Comparison of ENCODE assay signal across 18 cellular contexts in the genomic region with DNA sequence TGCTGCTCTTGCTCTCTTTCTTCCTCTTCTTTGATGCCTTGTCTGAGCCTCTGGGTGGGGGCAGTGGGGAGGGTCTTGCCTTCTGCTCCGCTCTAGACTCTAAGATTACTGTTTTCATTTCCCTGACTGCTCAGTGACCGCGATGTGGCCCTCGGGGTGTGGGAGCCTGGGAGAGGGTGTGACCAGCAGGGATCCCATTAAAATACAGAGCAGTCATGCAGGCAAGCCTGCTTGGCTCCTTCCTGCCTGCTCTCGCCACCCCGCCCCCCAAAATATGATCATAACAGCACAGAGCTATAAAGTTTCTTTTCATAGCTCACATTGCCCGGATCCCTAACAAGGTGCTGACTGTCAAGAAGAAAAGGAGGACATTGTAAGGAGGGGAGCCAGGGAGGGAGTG.
"Had no signal": no experiment of that assay in that cellular context is flagged by ENCODE, and none has a peak within 500 bp of the region (broad histone marks: within the 10 kb centered on the region; RNA-seq: fewer than 3 reads in every experiment).

No MANE protein-coding gene starts in this region.

- H3K4me3 ChIP-seq: colonic mucosa, esophagus squamous epithelium, psoas muscle, skin epidermis, testis, tibial nerve had no signal

- H3K27ac ChIP-seq: colonic mucosa, esophagus squamous epithelium, psoas muscle, skin epidermis, testis, tibial nerve had no signal

- H3K36me3 ChIP-seq: colonic mucosa, esophagus squamous epithelium, tibial nerve had no signal

- ATAC-seq: left cardiac atrium; naive thymus-derived CD4-positive, alpha-beta T cell; psoas muscle; sciatic nerve; stimulated activated naive B cell treated with anti-CD40 and anti-IgM and Interleukin-4, amounts not matched to agents 10 μg/mL and 1 μg/mL and 100 μg/mL, for 72 hours; stimulated activated naive CD8-positive, alpha-beta T cell treated with anti-CD3 and anti-CD28 coated beads, Interleukin-15, amount 100 ng/mL, for 72 hours had no signal

- H3K4me1 ChIP-seq: colonic mucosa, esophagus squamous epithelium, psoas muscle, testis, tibial nerve had no signal

- H3K27me3 ChIP-seq: colonic mucosa, esophagus squamous epithelium, testis, tibial nerve had no signal

- DNase-seq: colonic mucosa; dermis blood vessel endothelial cell; esophagus squamous epithelium; foreskin fibroblast; kidney; left cardiac atrium; mesendoderm; naive thymus-derived CD4-positive, alpha-beta T cell; nephron progenitor cell; psoas muscle; stimulated activated CD4-positive, alpha-beta T cell treated with anti-CD3 and anti-CD28 coated beads, Interleukin-2, amount 100 ng/mL, for 24 hours; stimulated activated CD4-positive, alpha-beta T cell treated with anti-CD3 and anti-CD28 coated beads, Interleukin-4, amount 100 ng/mL, for 4 hours; stimulated activated naive B cell treated with anti-CD40 and anti-IgM and Interleukin-4, amounts not matched to agents 10 μg/mL and 1 μg/mL and 100 μg/mL, for 72 hours; stimulated activated naive CD8-positive, alpha-beta T cell treated with anti-CD3 and anti-CD28 coated beads, Interleukin-15, amount 100 ng/mL, for 72 hours; testis had no signal

- H3K4me1 Mint-ChIP-seq: naive thymus-derived CD4-positive, alpha-beta T cell; stimulated activated naive B cell treated with anti-CD40 and anti-IgM and Interleukin-4, amounts not matched to agents 10 μg/mL and 1 μg/mL and 100 μg/mL, for 72 hours; stimulated activated naive CD8-positive, alpha-beta T cell treated with anti-CD3 and anti-CD28 coated beads, Interleukin-15, amount 100 ng/mL, for 72 hours had no signal

- H3K4me3 Mint-ChIP-seq: naive thymus-derived CD4-positive, alpha-beta T cell; nephron progenitor cell; stimulated activated naive B cell treated with anti-CD40 and anti-IgM and Interleukin-4, amounts not matched to agents 10 μg/mL and 1 μg/mL and 100 μg/mL, for 72 hours; stimulated activated naive CD8-positive, alpha-beta T cell treated with anti-CD3 and anti-CD28 coated beads, Interleukin-15, amount 100 ng/mL, for 72 hours had no signal

- H3K9me3 ChIP-seq: colonic mucosa, esophagus squamous epithelium, psoas muscle, testis had no signal

- H3K27me3 Mint-ChIP-seq: stimulated activated naive B cell treated with anti-CD40 and anti-IgM and Interleukin-4, amounts not matched to agents 10 μg/mL and 1 μg/mL and 100 μg/mL, for 72 hours; stimulated activated naive CD8-positive, alpha-beta T cell treated with anti-CD3 and anti-CD28 coated beads, Interleukin-15, amount 100 ng/mL, for 72 hours had no signal

- H3K27ac Mint-ChIP-seq: naive thymus-derived CD4-positive, alpha-beta T cell; nephron progenitor cell; stimulated activated naive B cell treated with anti-CD40 and anti-IgM and Interleukin-4, amounts not matched to agents 10 μg/mL and 1 μg/mL and 100 μg/mL, for 72 hours; stimulated activated naive CD8-positive, alpha-beta T cell treated with anti-CD3 and anti-CD28 coated beads, Interleukin-15, amount 100 ng/mL, for 72 hours had no signal
